In the genomic region with DNA sequence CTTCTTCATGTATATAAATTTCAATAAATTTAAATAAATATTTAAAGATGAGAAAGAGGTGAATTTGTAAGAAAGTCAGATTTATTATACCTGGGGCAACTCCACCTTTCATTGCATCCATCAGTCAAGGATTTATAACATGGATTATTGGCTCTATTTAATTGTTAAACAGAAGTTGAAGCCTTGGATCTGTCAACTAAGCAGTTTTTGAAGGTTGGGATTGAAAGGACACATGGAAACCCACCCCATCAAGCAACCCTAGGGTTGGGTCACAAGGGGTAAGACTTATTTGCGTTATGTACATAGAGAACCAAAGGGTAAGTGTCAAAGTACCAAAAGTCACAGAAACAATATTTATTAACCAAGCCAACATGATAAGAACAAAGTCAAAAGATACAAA, we compare ENCODE assay signal across 8 cellular contexts.
"Had no signal": no experiment of that assay in that cellular context is flagged by ENCODE, and none has a peak within 500 bp of the region (broad histone marks: within the 10 kb centered on the region; RNA-seq: fewer than 3 reads in every experiment).

No MANE protein-coding gene starts in this region.

- DNase-seq: GDM1, GF-D8 had no signal

- ATAC-seq: GM12878 had no signal

- H3K4me3 ChIP-seq: GM12878 had no signal

- FAIRE-seq: G401.6, GM12878, GM12891, GM12892, GM18507, GM19239 had no signal
